Comparison of ENCODE assay signal across 16 cellular contexts in genomic region chr11:8624698-8625097, GRCh38. TPM values are rescaled to one million over a fixed set of nuclear protein-coding genes. Genes with fewer than 3 reads are reported as not detected.
DNase-seq lines count a peak whose midpoint lies in the region; ATAC-seq and TF ChIP-seq lines count a peak whose summit lies in the region.
"Had no signal": no experiment of that assay in that cellular context is flagged by ENCODE, and none has a peak within 500 bp of the region (broad histone marks: within the 10 kb centered on the region; RNA-seq: fewer than 3 reads in every experiment).

No MANE protein-coding gene starts in this region.

- peaks cover 0 to 62% (median 4%) of the 10 kb centered on the region in 9 donors for H3K36me3 ChIP-seq in heart right ventricle
- peaks cover 6 to 13% of the 10 kb centered on the region in 2 experiments for H3K36me3 ChIP-seq in trophoblast cell (ENCODE audit: control insufficient read depth in 1 of 2, insufficient read depth in 2 of 2, low read length in 2 of 2)

- intact Hi-C loops in natural killer cell (cut with micrococcal nuclease) (no loop called here), heart right ventricle (cut with DNase I) (no loop called here)

- no peak overlapping the region for H3K4me3 Mint-ChIP-seq in natural killer cell treated with Interleukin-12 subunit alpha and Interleukin-12 subunit beta and Interleukin-15 and Interleukin-18, amount 100 ng/mL, for 72 hours
- no peak overlapping the region for H3K4me3 Mint-ChIP-seq in natural killer cell
- H3K4me3 Mint-ChIP-seq: CD4-positive, alpha-beta T cell; GM23338 had no signal

- 45 to 54% methylated on average over 2 of the region's 2 CpGs for WGBS in heart right ventricle, 2 donors
- no CpG with 5 or more reads among the region's 2 CpGs for WGBS in trophoblast cell (ENCODE audit: extremely low coverage, insufficient coverage, insufficient read length)

- H3K4me3 ChIP-seq in heart right ventricle, result no peak overlapping the region
- H3K4me3 ChIP-seq in trophoblast cell (ENCODE audit: low read depth, low read length), result no peak overlapping the region
- H3K4me3 ChIP-seq: GM12878, GM23338 had no signal

- H4K8ac ChIP-seq in trophoblast cell (ENCODE audit: low read depth, low read length), result no peak overlapping the region

- no peak overlapping the region for H3K14ac ChIP-seq in trophoblast cell (ENCODE audit: low read length)

- no peak overlapping the region for H3K23ac ChIP-seq in trophoblast cell (ENCODE audit: low read length)

- no peak for DNase-seq in natural killer cell treated with Interleukin-12 subunit alpha and Interleukin-12 subunit beta and Interleukin-15 and Interleukin-18, amount 100 ng/mL, for 72 hours (ENCODE audit: low spot score)
- DNase-seq in natural killer cell, result no peak
- peak in 1 of 2 donors; percentile 8 for DNase-seq in heart right ventricle
- no peak for DNase-seq in trophoblast cell
- DNase-seq in NCI-H1417 (lab: John Stamatoyannopoulos, UW), result no peak
- DNase-seq in NCI-H345 (lab: John Stamatoyannopoulos, UW), result no peak
- no peak for DNase-seq in stimulated activated naive CD8-positive, alpha-beta T cell treated with anti-CD3 and anti-CD28 coated beads, Interleukin-15, Interleukin-2, amounts not matched to agents 100 U/mL and 50 U/mL, for 24 hours
- DNase-seq: ACHN; C1 segment of cervical spinal cord; Calu3; CD4-positive, alpha-beta T cell; DMS 273 treated with DMSO at 0.1 percent for 48 hours; H7 had no signal

- no peaks in the 10 kb centered on the region for H3K4me1 Mint-ChIP-seq in natural killer cell treated with Interleukin-12 subunit alpha and Interleukin-12 subunit beta and Interleukin-15 and Interleukin-18, amount 100 ng/mL, for 72 hours (ENCODE audit: low read depth in 2 of 2)
- H3K4me1 Mint-ChIP-seq in natural killer cell, result no peaks in the 10 kb centered on the region
- H3K4me1 Mint-ChIP-seq: GM23338 had no signal

- H3K27ac Mint-ChIP-seq in natural killer cell treated with Interleukin-12 subunit alpha and Interleukin-12 subunit beta and Interleukin-15 and Interleukin-18, amount 100 ng/mL, for 72 hours, result no peak overlapping the region
- no peak overlapping the region for H3K27ac Mint-ChIP-seq in natural killer cell
- H3K27ac Mint-ChIP-seq: CD4-positive, alpha-beta T cell; GM23338 had no signal

- H3K36me3 Mint-ChIP-seq in natural killer cell treated with Interleukin-12 subunit alpha and Interleukin-12 subunit beta and Interleukin-15 and Interleukin-18, amount 100 ng/mL, for 72 hours, result no peaks in the 10 kb centered on the region
- H3K36me3 Mint-ChIP-seq in natural killer cell, result peaks cover 7% of the 10 kb centered on the region

- H2BK120ac ChIP-seq in trophoblast cell (ENCODE audit: insufficient read depth, low read length, poor library complexity), result no peak overlapping the region

- H2BK12ac ChIP-seq in trophoblast cell (ENCODE audit: low read length), result no peak overlapping the region

- peak; percentile 18 to 29 for ATAC-seq in natural killer cell treated with Interleukin-12 subunit alpha and Interleukin-12 subunit beta and Interleukin-15 and Interleukin-18, amount 100 ng/mL, for 72 hours
- ATAC-seq in natural killer cell (no peak), heart right ventricle (peak in 6 of 8 donors; percentile 44 to 90 (median 68)), GM18858 (IDR thresholded peaks at IDR 0.05; ENCODE audit: unreplicated experiment) (no peak)
- ATAC-seq in stimulated activated naive CD8-positive, alpha-beta T cell treated with anti-CD3 and anti-CD28 coated beads, Interleukin-15, Interleukin-2, amounts not matched to agents 100 U/mL and 50 U/mL, for 24 hours, result no peak
- ATAC-seq: GM12878, GM23338 had no signal

- H3K27me3 ChIP-seq in heart right ventricle (no peaks in the 10 kb centered on the region), trophoblast cell (ENCODE audit: insufficient read depth, low read length) (no peaks in the 10 kb centered on the region)

- no peak overlapping the region for H2AK5ac ChIP-seq in trophoblast cell (ENCODE audit: low read length)

- H4K12ac ChIP-seq in trophoblast cell (ENCODE audit: low read depth, low read length), result no peak overlapping the region

- no peak overlapping the region for H2BK5ac ChIP-seq in trophoblast cell (ENCODE audit: low read depth, low read length, poor library complexity)

- no peaks in the 10 kb centered on the region for H3K79me2 ChIP-seq in trophoblast cell (ENCODE audit: control insufficient read depth, insufficient read depth, low read length, poor library complexity)

- peak overlapping the region; percentile 47 for H3K9ac ChIP-seq in trophoblast cell (ENCODE audit: low read length)

- H3K4me1 ChIP-seq in heart right ventricle, result peaks cover 0 to 12% (median 0%) of the 10 kb centered on the region in 9 donors
- no peaks in the 10 kb centered on the region for H3K4me1 ChIP-seq in trophoblast cell (ENCODE audit: control insufficient read depth in 1 of 2, insufficient read depth in 2 of 2, low read length in 2 of 2)

- no peak overlapping the region for H3K18ac ChIP-seq in trophoblast cell (ENCODE audit: low read length)

- H3K79me1 ChIP-seq in trophoblast cell (ENCODE audit: low read length), result no peaks in the 10 kb centered on the region

- H3K27me3 Mint-ChIP-seq in natural killer cell treated with Interleukin-12 subunit alpha and Interleukin-12 subunit beta and Interleukin-15 and Interleukin-18, amount 100 ng/mL, for 72 hours, result no peaks in the 10 kb centered on the region
- no peaks in the 10 kb centered on the region for H3K27me3 Mint-ChIP-seq in natural killer cell (ENCODE audit: low read depth in 2 of 2)
- H3K27me3 Mint-ChIP-seq: CD4-positive, alpha-beta T cell had no signal

- H4K91ac ChIP-seq in trophoblast cell (ENCODE audit: low read depth, low read length), result no peak overlapping the region

- TF ChIP-seq CTCF in natural killer cell (IDR thresholded peaks at IDR 0.05) (no peak), heart right ventricle (IDR thresholded peaks at IDR 0.05) (no peak)

- no peak overlapping the region for H2AFZ ChIP-seq in trophoblast cell (ENCODE audit: insufficient read depth, low read length, poor library complexity)
- H2AFZ ChIP-seq: GM23338 had no signal

- H3K27ac ChIP-seq in heart right ventricle (no peak overlapping the region), trophoblast cell (ENCODE audit: low read depth, low read length) (no peak overlapping the region)

- H3K9me3 ChIP-seq in heart right ventricle (no peaks in the 10 kb centered on the region), trophoblast cell (ENCODE audit: insufficient read depth, low read depth, low read length) (no peaks in the 10 kb centered on the region)

- H3K4me2 ChIP-seq in trophoblast cell (ENCODE audit: low read length), result no peak overlapping the region
- H3K4me2 ChIP-seq: GM23338 had no signal

- no peaks in the 10 kb centered on the region for H3K9me3 Mint-ChIP-seq in natural killer cell treated with Interleukin-12 subunit alpha and Interleukin-12 subunit beta and Interleukin-15 and Interleukin-18, amount 100 ng/mL, for 72 hours
- H3K9me3 Mint-ChIP-seq in natural killer cell, result no peaks in the 10 kb centered on the region
- H3K9me3 Mint-ChIP-seq: CD4-positive, alpha-beta T cell; GM23338 had no signal

- H3K4ac ChIP-seq in trophoblast cell (ENCODE audit: low read depth, low read length), result no peak overlapping the region

RNA-seq across cellular contexts. Expression of gene STK33, which starts 30.7 kb away (rescaled TPM):
- total RNA-seq in natural killer cell treated with Interleukin-12 subunit alpha and Interleukin-12 subunit beta and Interleukin-15 and Interleukin-18, amount 100 ng/mL, for 72 hours, result 1 to 10 TPM in 1 of 2 donors, under 1 TPM in 1; 0.74 to 1.5 TPM
- total RNA-seq in natural killer cell, result under 1 TPM in 1 of 3 donors, not detected in 2; 0.24 TPM
- 10 to 100 TPM; 23.3 to 37.9 (median 30.6) TPM for total RNA-seq in heart right ventricle
- 10 to 100 TPM in 1 of 2 donors, 1 to 10 TPM in 1; 6.9 to 30.1 TPM for polyA plus RNA-seq in heart right ventricle
- 0.39 and 0.48 TPM in 2 replicates for polyA plus RNA-seq in trophoblast cell (2013)
- total RNA-seq: CD4-positive, alpha-beta T cell had no signal

RNA-seq across cellular contexts. Expression of gene TRIM66, which starts 57.8 kb away (rescaled TPM):
- total RNA-seq in natural killer cell treated with Interleukin-12 subunit alpha and Interleukin-12 subunit beta and Interleukin-15 and Interleukin-18, amount 100 ng/mL, for 72 hours, result 10 to 100 TPM; 12.5 to 27.7 TPM
- total RNA-seq in natural killer cell (10 to 100 TPM; 13.7 to 24.4 (median 14.3) TPM), heart right ventricle (1 to 10 TPM; 1.8 to 7.4 (median 2.8) TPM)
- 1 to 10 TPM in 1 of 2 donors, under 1 TPM in 1; 0.33 to 3.2 TPM for polyA plus RNA-seq in heart right ventricle
- 1.4 and 1.7 TPM in 2 replicates for polyA plus RNA-seq in trophoblast cell (2013)

RNA-seq across cellular contexts. Expression of gene RPL27A, which starts 57.9 kb away (rescaled TPM):
- 100 to 1,000 TPM; 504 to 846 TPM for total RNA-seq in natural killer cell treated with Interleukin-12 subunit alpha and Interleukin-12 subunit beta and Interleukin-15 and Interleukin-18, amount 100 ng/mL, for 72 hours
- total RNA-seq in natural killer cell (1,000 to 10,000 TPM in 1 of 3 donors, 100 to 1,000 TPM in 2; 672 to 1,208 (median 807) TPM), heart right ventricle (100 to 1,000 TPM; 317 to 560 (median 381) TPM)
- polyA plus RNA-seq in heart right ventricle, result 1,000 to 10,000 TPM; 1,911 to 2,131 TPM
- polyA plus RNA-seq in trophoblast cell (2013), result 1,657 and 1,703 TPM in 2 replicates

Comparison
In these comparisons a context has a peak if more than half of its experiments do, and no peak if none do; other contexts are left out.
1. ATAC-seq: peak in natural killer cell treated with Interleukin-12 subunit alpha and Interleukin-12 subunit beta and Interleukin-15 and Interleukin-18, amount 100 ng/mL, for 72 hours (2 of 2) and heart right ventricle (6 of 8); none in natural killer cell (0 of 3), GM18858 (single experiment) and stimulated activated naive CD8-positive, alpha-beta T cell treated with anti-CD3 and anti-CD28 coated beads, Interleukin-15, Interleukin-2, amounts not matched to agents 100 U/mL and 50 U/mL, for 24 hours (single experiment).
2. RNA of gene STK33, which starts 30.7 kb away (total RNA-seq): 23.3 to 37.9 TPM in heart right ventricle; 0.74 to 1.5 TPM in natural killer cell treated with Interleukin-12 subunit alpha and Interleukin-12 subunit beta and Interleukin-15 and Interleukin-18, amount 100 ng/mL, for 72 hours and 0.24 TPM in natural killer cell; every median in the first group is over 4 times any median in the second.